In genomic region chr16:84111949-84112348, GRCh38 we compare ENCODE assay signal across 13 cellular contexts. TPM values are rescaled to one million over a fixed set of nuclear protein-coding genes. Genes with fewer than 3 reads are reported as not detected.
DNase-seq lines count a peak whose midpoint lies in the region; ATAC-seq lines count a peak whose summit lies in the region.
"Not testable (repeated sequence)": the region's sequence is repeated elsewhere in the genome, so short reads cannot be mapped to it uniquely, and the experiment has no call there.
"Had no signal": no experiment of that assay in that cellular context is flagged by ENCODE, and none has a peak within 500 bp of the region (broad histone marks: within the 10 kb centered on the region; RNA-seq: fewer than 3 reads in every experiment).

No MANE protein-coding gene starts in this region.

- not testable (repeated sequence) for H3K4me3 Mint-ChIP-seq in activated T-cell treated with anti-CD3 and anti-CD28 coated beads, Interleukin-2, amount 50 U/mL, for 24 hours
- H3K4me3 Mint-ChIP-seq in activated naive CD8-positive, alpha-beta T cell treated with anti-CD3 and anti-CD28 coated beads, Interleukin-2, amount 50 U/mL, for 24 hours, result peak overlapping the region; percentile 24

- not testable (repeated sequence) for H3K9me3 Mint-ChIP-seq in activated T-cell treated with anti-CD3 and anti-CD28 coated beads, Interleukin-2, amount 50 U/mL, for 24 hours; activated naive CD8-positive, alpha-beta T cell treated with anti-CD3 and anti-CD28 coated beads, Interleukin-2, amount 50 U/mL, for 24 hours

- not testable (repeated sequence) for H3K27me3 Mint-ChIP-seq in activated T-cell treated with anti-CD3 and anti-CD28 coated beads, Interleukin-2, amount 50 U/mL, for 24 hours; activated naive CD8-positive, alpha-beta T cell treated with anti-CD3 and anti-CD28 coated beads, Interleukin-2, amount 50 U/mL, for 24 hours

- DNase-seq in ELF-1 (ENCODE audit: low read depth, low spot score), result peak; percentile 35
- peak; percentile 47 for DNase-seq in M059J (ENCODE audit: low read depth)
- peak; percentile 14 to 22 for DNase-seq in activated CD4-positive, alpha-beta T cell treated with anti-CD3 and anti-CD28 coated beads for 4 hours
- DNase-seq in activated T-cell treated with anti-CD3 and anti-CD28 coated beads, Interleukin-2, amount 50 U/mL, for 24 hours, result peak; percentile 36
- peak; percentile 40 for DNase-seq in activated naive CD8-positive, alpha-beta T cell treated with anti-CD3 and anti-CD28 coated beads, Interleukin-2, amount 50 U/mL, for 24 hours
- DNase-seq in kidney tubule cell (ENCODE audit: low spot score), result peak; percentile 16
- peak; percentile 44 for DNase-seq in stimulated activated CD4-positive, alpha-beta T cell treated with anti-CD3 and anti-CD28 coated beads, Interleukin-1b, Interleukin-23, amount 100 ng/mL, for 48 hours
- peak; percentile 47 for DNase-seq in stimulated activated naive CD8-positive, alpha-beta T cell treated with anti-CD3 and anti-CD28 coated beads, Interleukin-15, Interleukin-2, amounts not matched to agents 100 U/mL and 50 U/mL, for 24 hours

- H3K36me3 Mint-ChIP-seq in activated T-cell treated with anti-CD3 and anti-CD28 coated beads, Interleukin-2, amount 50 U/mL, for 24 hours (ENCODE audit: low read depth), result peaks cover 51% of the 10 kb centered on the region
- not testable (repeated sequence) for H3K36me3 Mint-ChIP-seq in activated naive CD8-positive, alpha-beta T cell treated with anti-CD3 and anti-CD28 coated beads, Interleukin-2, amount 50 U/mL, for 24 hours (ENCODE audit: low read depth)

- peak; percentile 6 for ATAC-seq in activated naive CD8-positive, alpha-beta T cell treated with anti-CD3 and anti-CD28 coated beads, Interleukin-2, amount 50 U/mL, for 24 hours
- ATAC-seq in stimulated activated naive CD8-positive, alpha-beta T cell treated with anti-CD3 and anti-CD28 coated beads, Interleukin-15, Interleukin-2, amounts not matched to agents 100 U/mL and 50 U/mL, for 24 hours, result not testable (repeated sequence)

- H3K27ac Mint-ChIP-seq in activated T-cell treated with anti-CD3 and anti-CD28 coated beads, Interleukin-2, amount 50 U/mL, for 24 hours, result peak overlapping the region; percentile 57
- peak overlapping the region; percentile 54 for H3K27ac Mint-ChIP-seq in activated naive CD8-positive, alpha-beta T cell treated with anti-CD3 and anti-CD28 coated beads, Interleukin-2, amount 50 U/mL, for 24 hours

- H3K4me1 Mint-ChIP-seq in activated T-cell treated with anti-CD3 and anti-CD28 coated beads, Interleukin-2, amount 50 U/mL, for 24 hours (ENCODE audit: low read depth), result peaks cover 55% of the 10 kb centered on the region
- peaks cover 52% of the 10 kb centered on the region for H3K4me1 Mint-ChIP-seq in activated naive CD8-positive, alpha-beta T cell treated with anti-CD3 and anti-CD28 coated beads, Interleukin-2, amount 50 U/mL, for 24 hours

RNA-seq across cellular contexts. Expression of gene MBTPS1, which starts 4.8 kb away (rescaled TPM):
- 62.1 and 93.7 TPM in 2 replicates for total RNA-seq in M059J (2014; rRNA removed; shearing (Covaris generic))

RNA-seq across cellular contexts. Expression of gene HSDL1, which starts 33.0 kb away (rescaled TPM):
- total RNA-seq in M059J (2014; rRNA removed; shearing (Covaris generic)), result 26.5 and 40.9 TPM in 2 replicates

RNA-seq across cellular contexts. Expression of gene DNAAF1, which starts 33.2 kb away (rescaled TPM):
- total RNA-seq in M059J (2014; rRNA removed; shearing (Covaris generic)), result not detected in 2 replicates
- total RNA-seq: HT1080, IMR-90, LHCN-M2, NCI-H460, Right ventricle myocardium inferior had no signal
